In genomic region chr18:50819727-50820378, GRCh38 we compare ENCODE assay signal across 8 cellular contexts. TPM values are rescaled to one million over a fixed set of nuclear protein-coding genes. Genes with fewer than 3 reads are reported as not detected.
DNase-seq lines count a peak whose midpoint lies in the region; ATAC-seq, FAIRE-seq and TF ChIP-seq lines count a peak whose summit lies in the region.

TSS of gene MRO (minus strand) at chr18:50820016. CDS start at chr18:50809400, 10,616 bp downstream.

- H4K8ac ChIP-seq in H1 (ENCODE audit: extremely low read depth, insufficient read depth, low read length): no peak within 1 kb of the TSS; the same call in 1 of the 2 replicates

- FAIRE-seq in H1 (lab: Jason Lieb, UNC): peak; percentile 58

- POLR2A ChIA-PET in H1 (lab: Charles Lee; ENCODE audit: partially characterized antibody): no interaction called here

- no peak within 1 kb of the TSS for H4K5ac ChIP-seq in H1 (ENCODE audit: insufficient read length, low read depth, low read length)

- H3K79me2 ChIP-seq in H1 (ENCODE audit: control insufficient read depth in 1 of 2, insufficient read depth in 2 of 2, low read length in 2 of 2): no peaks in the 10 kb centered on the region

- peak within 1 kb of the TSS; percentile 41; the same call in 1 of the 2 replicates for H3K18ac ChIP-seq in H1 (ENCODE audit: extremely low read depth, low read length)

- H3K23me2 ChIP-seq in H1 (ENCODE audit: low read depth, low read length): peaks cover 7% of the 10 kb centered on the region; the same call in 1 of the 2 replicates

- H2AK5ac ChIP-seq in H1 (ENCODE audit: low read depth, low read length): no peak within 1 kb of the TSS

- peak within 1 kb of the TSS; percentile 89 for H2BK120ac ChIP-seq in H1 (replicated peaks; ENCODE audit: low read depth, low read length)

- H2BK12ac ChIP-seq in H1 (ENCODE audit: low read depth, low read length): peak within 1 kb of the TSS; percentile 95; the same call in 1 of the 2 replicates

- no peaks in the 10 kb centered on the region for H3K9me3 ChIP-seq in H1 (ENCODE audit: insufficient read depth in 2 of 2, low read depth in 1 of 2, low read length in 1 of 2)

- H3K4me2 ChIP-seq in H1 (ENCODE audit: insufficient read depth in 1 of 2, low read depth in 2 of 2, low read length in 2 of 2): peak within 1 kb of the TSS; percentile 24 to 78

- TF ChIP-seq EP300 in H1 (IDR thresholded peaks at IDR 0.05; ENCODE audit: borderline replicate concordance in 1 of 2, low read depth in 2 of 2, low read length in 2 of 2): no peak

- peak within 1 kb of the TSS in 3 of 4 experiments; percentile 24 to 54 (median 41); a peak in 5 of 8 replicates for H3K4me3 ChIP-seq in H1 (ENCODE audit: extremely low read depth in 1 of 4, insufficient read depth in 2 of 4, low read depth in 3 of 4, low read length in 4 of 4)

- peak within 1 kb of the TSS; percentile 66; the same call in 1 of the 2 replicates for H2BK5ac ChIP-seq in H1 (ENCODE audit: low read depth, low read length)

- H3K9ac ChIP-seq in H1 (replicated peaks in 1 of 4; ENCODE audit: extremely low read depth in 1 of 4, low read depth in 3 of 4, low read length in 3 of 4): no peak within 1 kb of the TSS

- H4K91ac ChIP-seq in H1 (replicated peaks; ENCODE audit: insufficient read length, low read length): peak within 1 kb of the TSS; percentile 98

- no peak within 1 kb of the TSS for H3K27ac ChIP-seq in H1 (ENCODE audit: low read depth, low read length)

- no peaks in the 10 kb centered on the region for H3K36me3 ChIP-seq in H1 (ENCODE audit: control insufficient read depth in 2 of 4, insufficient read depth in 4 of 4, low read length in 3 of 4)

- peaks cover 3 to 12% (median 7%) of the 10 kb centered on the region in 4 experiments; a peak in 6 of 7 replicates for H3K4me1 ChIP-seq in H1 (replicated peaks in 1 of 4; ENCODE audit: control insufficient read depth in 3 of 4, insufficient read depth in 4 of 4, low read length in 3 of 4)

- peak; percentile 99 for TF ChIP-seq RAD21 in H1 (IDR thresholded peaks at IDR 0.05 in 1 of 2, conservative IDR thresholded peaks at IDR 0.05 in 1 of 2; ENCODE audit: low read depth in 2 of 2, low read length in 2 of 2)

- H3K14ac ChIP-seq in H1 (ENCODE audit: insufficient read length): no peak within 1 kb of the TSS

- peak; percentile 81 for ATAC-seq in GM21367 (IDR thresholded peaks at IDR 0.05; ENCODE audit: unreplicated experiment)

- peak within 1 kb of the TSS; percentile 95 for H2AFZ ChIP-seq in H1 (ENCODE audit: low read length)

- H2BK20ac ChIP-seq in H1 (ENCODE audit: low read length): 0 out of 2 replicates have a peak within 1 kb of the TSS, but pooled peaks have one; percentile 40

- H3K27me3 ChIP-seq in H1 (replicated peaks in 1 of 4; ENCODE audit: control insufficient read depth in 3 of 4, extremely low read depth in 1 of 4, insufficient read depth in 3 of 4, low read length in 3 of 4): no peaks in the 10 kb centered on the region

- H3K56ac ChIP-seq in H1 (replicated peaks; ENCODE audit: insufficient read length, low read depth, low read length): peak within 1 kb of the TSS; percentile 74

- H3K23ac ChIP-seq in H1 (ENCODE audit: insufficient read length): no peak within 1 kb of the TSS

- TF ChIP-seq CTCF in H1 (IDR thresholded peaks at IDR 0.05; ENCODE audit: control extremely low read depth in 1 of 3, insufficient read depth in 1 of 3, low read depth in 1 of 3, low read length in 3 of 3): peak; percentile 89 to 93 (median 90)

- 10% methylated on average over 24 of the region's 24 CpGs; no CpG with 5 or more reads in 1 of the 2 experiments for WGBS in H1 (ENCODE audit: extremely low coverage in 1 of 2, insufficient coverage in 1 of 2, insufficient read length in 1 of 2, insufficient replicate concordance in 2 of 2, low coverage in 1 of 2, low lambda C conversion rate in 2 of 2, missing lambda C conversion rate in 1 of 2), 2 experiments

- TF ChIP-seq POLR2A in H1 (IDR thresholded peaks at IDR 0.05; ENCODE audit: control extremely low read depth in 1 of 2, low read depth in 2 of 2, low read length in 2 of 2): no peak

- no peak within 1 kb of the TSS for H2BK15ac ChIP-seq in H1 (ENCODE audit: low read length)

- H4K20me1 ChIP-seq in H1 (replicated peaks in 1 of 2; ENCODE audit: control insufficient read depth in 1 of 2, insufficient read depth in 2 of 2, low read length in 2 of 2): no peaks in the 10 kb centered on the region

- peak within 1 kb of the TSS; percentile 22 for H3K4ac ChIP-seq in H1 (replicated peaks; ENCODE audit: insufficient read length, low read depth, low read length)

- no peaks in the 10 kb centered on the region for H3K79me1 ChIP-seq in H1 (ENCODE audit: low read depth, low read length)

- CTCF ChIA-PET in H1 (lab: Charles Lee; ENCODE audit: partially characterized antibody): interaction anchor here (0.6 to 4.5 kb wide), 28 partner anchors 9 to 315 kb away, joined by 3 to 16 read pairs (median 4); no protein-coding TSS in a partner anchor

- DNase-seq in COLO829 (ENCODE audit: low spot score) (peak; percentile 75), HT-29 (ENCODE audit: low spot score) (peak; percentile 70), NK-92 (lab: John Stamatoyannopoulos, UW; ENCODE audit: unreplicated experiment) (peak; percentile 17), H1 (ENCODE audit: low read depth in 1 of 2, low spot score in 2 of 2) (peak; percentile 62 to 91), mesenteric fat pad (ENCODE audit: low spot score) (peak; percentile 95)
- peak; percentile 89 for DNase-seq in activated CD8-positive, alpha-beta memory T cell treated with anti-CD3 and anti-CD28 coated beads for 24 hours
- DNase-seq in stimulated activated CD8-positive, alpha-beta memory T cell treated with anti-CD3 and anti-CD28 coated beads, Interleukin-12 subunit alpha, Interleukin-12 subunit beta, amount 100 ng/mL, for 4 hours (ENCODE audit: low read depth): peak; percentile 62

TF ChIP-seq in H1, 55 proteins besides CTCF, POLR2A, EP300 and RAD21:
- TF ChIP-seq, protein P1, sequence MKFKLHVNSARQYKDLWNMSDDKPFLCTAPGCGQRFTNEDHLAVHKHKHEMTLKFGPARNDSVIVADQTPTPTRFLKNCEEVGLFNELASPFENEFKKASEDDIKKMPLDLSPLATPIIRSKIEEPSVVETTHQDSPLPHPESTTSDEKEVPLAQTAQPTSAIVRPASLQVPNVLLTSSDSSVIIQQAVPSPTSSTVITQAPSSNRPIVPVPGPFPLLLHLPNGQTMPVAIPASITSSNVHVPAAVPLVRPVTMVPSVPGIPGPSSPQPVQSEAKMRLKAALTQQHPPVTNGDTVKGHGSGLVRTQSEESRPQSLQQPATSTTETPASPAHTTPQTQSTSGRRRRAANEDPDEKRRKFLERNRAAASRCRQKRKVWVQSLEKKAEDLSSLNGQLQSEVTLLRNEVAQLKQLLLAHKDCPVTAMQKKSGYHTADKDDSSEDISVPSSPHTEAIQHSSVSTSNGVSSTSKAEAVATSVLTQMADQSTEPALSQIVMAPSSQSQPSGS (IDR thresholded peaks at IDR 0.05; ENCODE audit: low read length): 0 out of 2 replicates have a peak, but pooled peaks have one; percentile 21
- TF ChIP-seq CEBPB (IDR thresholded peaks at IDR 0.05; ENCODE audit: low read depth, low read length) (no peak), CREB1 (IDR thresholded peaks at IDR 0.05) (0 out of 2 replicates have a peak, but pooled peaks have one; percentile 8), ATF3 (IDR thresholded peaks at IDR 0.05; ENCODE audit: insufficient read depth, low read depth, low read length) (0 out of 2 replicates have a peak, but pooled peaks have one; percentile 20), JUND (IDR thresholded peaks at IDR 0.05; ENCODE audit: low read length) (0 out of 2 replicates have a peak, but pooled peaks have one; percentile 18), RBBP5 (IDR thresholded peaks at IDR 0.05; ENCODE audit: borderline replicate concordance, low read depth, low read length) (0 out of 2 replicates have a peak, but pooled peaks have one; percentile 37), CTBP2 (IDR thresholded peaks at IDR 0.05; ENCODE audit: borderline replicate concordance, insufficient read depth, insufficient read length, low read length) (no peak), PHF8 (conservative IDR thresholded peaks at IDR 0.05; ENCODE audit: low read depth, low read length) (no peak), KDM5A (IDR thresholded peaks at IDR 0.05; ENCODE audit: low read length) (peak; percentile 42; the same call in 1 of the 2 replicates)

RNA-seq across cellular contexts. Expression of gene MRO, which starts in this region (rescaled TPM):
- total RNA-seq in HT-29 (2014; rRNA removed; shearing (Covaris generic)): not detected in 2 replicates
- 0.67 and 1.0 TPM in 2 replicates for total RNA-seq in H1 (2021; fragmentation: NEBNext Ultra II Directional; extraction: Animal tissue kit (Norgen Biotek cat#: 25700))
- 0.44 and 0.65 TPM in 2 replicates for polyA plus RNA-seq in H1 (2011; rRNA removed)
- 0.59 TPM for polyA plus RNA-seq in H1 (2011; cell fraction: cytosol; rRNA removed)
- 0.46 TPM for polyA plus RNA-seq in H1 (2011; cell fraction: nucleus; rRNA removed)
- 0.42 to 2.2 TPM (median 0.77 TPM) in 4 replicates for polyA plus RNA-seq in H1 (2012, experiment 1 of 2)
- polyA plus RNA-seq in H1 (2012, experiment 2 of 2): 0.21 TPM
- 1.0 TPM for polyA plus RNA-seq in H1 (2013, experiment 1 of 2)
- polyA plus RNA-seq in H1 (2013, experiment 2 of 2): 0.77 TPM
- 0.28 and 1.3 TPM in 2 replicates for polyA minus RNA-seq in H1 (2011; rRNA and poly(A)+ RNA removed)
- polyA minus RNA-seq in H1 (2011; cell fraction: cytosol; rRNA and poly(A)+ RNA removed): 0.95 TPM
- 0.50 TPM for polyA minus RNA-seq in H1 (2011; cell fraction: nucleus; rRNA and poly(A)+ RNA removed)
- 2.9 TPM for total RNA-seq in mesenteric fat pad

Comparison
In these comparisons a context has a peak if more than half of its experiments do, and no peak if none do; other contexts are left out.
1. Peak in DNase-seq in HT-29; RNA of the gene not detected or under 1 TPM.
2. DNase-seq: peak in every context shown above with its lines; median percentile 95 in mesenteric fat pad; 89 in activated CD8-positive, alpha-beta memory T cell treated with anti-CD3 and anti-CD28 coated beads for 24 hours; 76 in H1; 75 in COLO829; 70 in HT-29; 62 in stimulated activated CD8-positive, alpha-beta memory T cell treated with anti-CD3 and anti-CD28 coated beads, Interleukin-12 subunit alpha, Interleukin-12 subunit beta, amount 100 ng/mL, for 4 hours; 17 in NK-92.